Comparison of ENCODE assay signal across 14 cellular contexts in the genomic region with DNA sequence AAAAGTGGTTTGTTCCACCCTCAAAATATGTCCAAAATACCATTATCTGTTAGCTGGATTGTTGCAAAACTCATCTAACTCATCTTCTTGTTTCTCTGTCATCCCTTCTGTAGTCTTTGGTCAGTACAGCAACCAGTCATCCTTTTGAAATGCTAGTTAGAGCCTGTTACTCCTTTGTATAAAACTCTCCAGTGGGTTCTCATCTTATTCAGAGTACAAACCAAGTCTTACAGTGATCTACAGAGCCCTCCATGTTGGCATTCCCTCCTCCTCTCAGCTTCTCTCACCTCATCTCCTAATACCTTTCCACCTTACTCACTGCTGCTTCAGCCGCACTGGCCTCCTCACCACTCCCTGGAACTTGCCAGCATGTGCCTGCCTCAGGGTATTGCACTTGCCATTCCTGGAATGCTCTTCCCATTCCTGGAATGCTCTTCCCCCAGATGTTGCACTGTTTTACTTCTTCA.
DNase-seq lines count a peak whose midpoint lies in the region; ATAC-seq and TF ChIP-seq lines count a peak whose summit lies in the region.
"Had no signal": no experiment of that assay in that cellular context is flagged by ENCODE, and none has a peak within 500 bp of the region (broad histone marks: within the 10 kb centered on the region; RNA-seq: fewer than 3 reads in every experiment).

No MANE protein-coding gene starts in this region.

- H3K9ac ChIP-seq in mesendoderm (ENCODE audit: low read length), result no peak overlapping the region
- H3K9ac ChIP-seq: BLaER1 treated with 17β-estradiol and CSF1 and Interleukin-3, amounts not matched to agents 10 nM and 100 nM had no signal

- no peak overlapping the region for H4K8ac ChIP-seq in mesendoderm (ENCODE audit: low read depth, low read length)

- no CpG with 5 or more reads among the region's 1 CpG for WGBS in mesendoderm (ENCODE audit: extremely low coverage, insufficient coverage, low lambda C conversion rate)

- no peaks in the 10 kb centered on the region for H3K4me1 Mint-ChIP-seq in activated T-cell treated with anti-CD3 and anti-CD28 coated beads, Interleukin-2, amount 50 U/mL, for 4 hours (ENCODE audit: low read depth)

- peaks cover 6% of the 10 kb centered on the region for H3K27me3 Mint-ChIP-seq in activated T-cell treated with anti-CD3 and anti-CD28 coated beads, Interleukin-2, amount 50 U/mL, for 4 hours (ENCODE audit: low read depth)

- no peak overlapping the region for H3K4me2 ChIP-seq in mesendoderm (ENCODE audit: low read length)
- H3K4me2 ChIP-seq: BLaER1 treated with 17β-estradiol and CSF1 and Interleukin-3, amounts not matched to agents 10 nM and 100 nM had no signal

- no peak overlapping the region for H2BK120ac ChIP-seq in mesendoderm (ENCODE audit: low read depth, low read length)

- H3K4me3 ChIP-seq in AG10803 (ENCODE audit: low read length) (no peak overlapping the region), mesendoderm (ENCODE audit: low read length) (no peak overlapping the region)
- H3K4me3 ChIP-seq: BLaER1 treated with 17β-estradiol and CSF1 and Interleukin-3, amounts not matched to agents 10 nM and 100 nM; skin epidermis had no signal

- H3K36me3 ChIP-seq in mesendoderm (ENCODE audit: control insufficient read depth, insufficient read depth, low read length), result no peaks in the 10 kb centered on the region

- no peaks in the 10 kb centered on the region for H3K27me3 ChIP-seq in mesendoderm (ENCODE audit: insufficient read depth, low read length, poor library complexity)
- H3K27me3 ChIP-seq: BLaER1 treated with 17β-estradiol and CSF1 and Interleukin-3, amounts not matched to agents 10 nM and 100 nM had no signal

- no peak overlapping the region for H2AK5ac ChIP-seq in mesendoderm (ENCODE audit: low read length)

- no peaks in the 10 kb centered on the region for H3K36me3 Mint-ChIP-seq in activated T-cell treated with anti-CD3 and anti-CD28 coated beads, Interleukin-2, amount 50 U/mL, for 4 hours (ENCODE audit: insufficient read depth)

- H3K18ac ChIP-seq in mesendoderm (ENCODE audit: low read length), result no peak overlapping the region

- peaks cover 10% of the 10 kb centered on the region for H3K4me1 ChIP-seq in mesendoderm (ENCODE audit: control insufficient read depth, low read depth, low read length)

- no peak for ATAC-seq in activated T-cell treated with anti-CD3 and anti-CD28 coated beads, Interleukin-2, amount 50 U/mL, for 4 hours
- no peak for ATAC-seq in GM19395 (IDR thresholded peaks at IDR 0.05; ENCODE audit: unreplicated experiment)

- no peak for TF ChIP-seq CTCF in AG10803 (conservative IDR thresholded peaks at IDR 0.05; ENCODE audit: low read length)

- H3K56ac ChIP-seq in mesendoderm (ENCODE audit: low read length), result no peak overlapping the region

- no peak overlapping the region for H3K23ac ChIP-seq in mesendoderm (ENCODE audit: low read length)

- no peak overlapping the region for H3K4ac ChIP-seq in mesendoderm (ENCODE audit: low read depth, low read length)

- in situ Hi-C loops in G401 (cut with HindIII; ENCODE audit: low sequenced_read_pairs), result no loop called here

- H2BK15ac ChIP-seq in mesendoderm (replicated peaks; ENCODE audit: low read depth), result no peak overlapping the region

- H2BK5ac ChIP-seq in mesendoderm (ENCODE audit: low read length), result no peak overlapping the region

- DNase-seq in AG10803 (ENCODE audit: low read depth) (peak; percentile 92), LHCN-M2 (ENCODE audit: low read depth) (peak; percentile 48), dedifferentiated amniotic fluid mesenchymal stem cell (ENCODE audit: extremely low spot score) (peak; percentile 71), mesendoderm (peak; percentile 96), DMS 273 treated with DMSO at 0.1 percent for 48 hours (lab: John Stamatoyannopoulos, UW) (no peak), G401 (ENCODE audit: low spot score) (no peak)
- no peak for DNase-seq in activated T-cell treated with anti-CD3 and anti-CD28 coated beads, Interleukin-2, amount 50 U/mL, for 4 hours
- DNase-seq: aorta, erythroblast, NCI-H446 treated with DMSO at 0.1 percent for 48 hours had no signal

- H3K9me3 Mint-ChIP-seq in activated T-cell treated with anti-CD3 and anti-CD28 coated beads, Interleukin-2, amount 50 U/mL, for 4 hours, result no peaks in the 10 kb centered on the region
- H3K9me3 Mint-ChIP-seq: memory B cell had no signal

- H4K5ac ChIP-seq in mesendoderm (ENCODE audit: low read length), result no peak overlapping the region

- peaks cover 3% of the 10 kb centered on the region for H3K79me2 ChIP-seq in mesendoderm (ENCODE audit: control insufficient read depth, insufficient read depth, low read length)

- H3K4me3 Mint-ChIP-seq in activated T-cell treated with anti-CD3 and anti-CD28 coated beads, Interleukin-2, amount 50 U/mL, for 4 hours, result no peak overlapping the region
- H3K4me3 Mint-ChIP-seq: memory B cell had no signal

- H3K27ac ChIP-seq in mesendoderm (ENCODE audit: low read depth, low read length), result no peak overlapping the region
- H3K27ac ChIP-seq: BLaER1 treated with 17β-estradiol and CSF1 and Interleukin-3, amounts not matched to agents 10 nM and 100 nM had no signal

- peaks cover 9% of the 10 kb centered on the region for H3K79me1 ChIP-seq in mesendoderm (ENCODE audit: low read length)

Comparison
In these comparisons a context has a peak if more than half of its experiments do, and no peak if none do; other contexts are left out.
1. DNase-seq: peak in AG10803 (single experiment), LHCN-M2 (single experiment), dedifferentiated amniotic fluid mesenchymal stem cell (single experiment) and mesendoderm (single experiment); none in DMS 273 treated with DMSO at 0.1 percent for 48 hours (single experiment), G401 (single experiment) and activated T-cell treated with anti-CD3 and anti-CD28 coated beads, Interleukin-2, amount 50 U/mL, for 4 hours (single experiment).